In genomic region chr18:28183418-28184078, GRCh38 we compare ENCODE assay signal across 21 cellular contexts. TPM values are rescaled to one million over a fixed set of nuclear protein-coding genes. Genes with fewer than 3 reads are reported as not detected.
DNase-seq lines count a peak whose midpoint lies in the region; ATAC-seq and TF ChIP-seq lines count a peak whose summit lies in the region.
"Had no signal": no experiment of that assay in that cellular context is flagged by ENCODE, and none has a peak within 500 bp of the region (broad histone marks: within the 10 kb centered on the region; RNA-seq: fewer than 3 reads in every experiment).

No MANE protein-coding gene starts in this region.

- intact Hi-C loops in IMR-90 (cut with micrococcal nuclease): no loop called here
- intact Hi-C loops in activated CD4-positive, alpha-beta T cell treated with anti-CD3 and anti-CD28 coated beads for 36 hours (cut with DNase I, micrococcal nuclease): no loop called here

- TF ChIP-seq CTCF in AG10803 (conservative IDR thresholded peaks at IDR 0.05; ENCODE audit: low read length) (no peak), IMR-90 (conservative IDR thresholded peaks at IDR 0.05; ENCODE audit: low read depth, low read length) (no peak), choroid plexus epithelial cell (conservative IDR thresholded peaks at IDR 0.05; ENCODE audit: low read depth, low read length) (no peak)

- in situ Hi-C loops in IMR-90 (cut with MboI; ENCODE audit: low sequenced_read_pairs): loop anchor here (10.0 kb wide), 2 partner anchors 169 to 499 kb away; no protein-coding TSS in a partner anchor

- peaks cover 2% of the 10 kb centered on the region for H3K4me1 ChIP-seq in IMR-90 (ENCODE audit: control insufficient read depth, insufficient read depth, low read length)

- no peak overlapping the region for H2BK5ac ChIP-seq in IMR-90 (ENCODE audit: low read depth, low read length, poor library complexity, severe bottlenecking)

- no peak overlapping the region for H3K9ac ChIP-seq in IMR-90 (ENCODE audit: low read depth, low read length)

- no peak overlapping the region for H2AK9ac ChIP-seq in IMR-90 (replicated peaks; ENCODE audit: low read depth, low read length, poor library complexity)

- POLR2A ChIA-PET in IMR-90 (lab: Charles Lee; ENCODE audit: unreplicated experiment): no interaction called here
- POLR2A ChIA-PET in activated CD4-positive, alpha-beta T cell treated with anti-CD3 and anti-CD28 coated beads for 36 hours (lab: Charles Lee): no interaction called here

- H3K4me3 ChIP-seq in AG10803 (ENCODE audit: low read length) (no peak overlapping the region), IMR-90 (ENCODE audit: insufficient read depth, low read depth, low read length) (no peak overlapping the region), choroid plexus epithelial cell (ENCODE audit: low read depth, low read length) (no peak overlapping the region)
- H3K4me3 ChIP-seq: adrenal gland had no signal

- no peaks in the 10 kb centered on the region for H3K4me1 Mint-ChIP-seq in activated CD4-positive, alpha-beta T cell treated with anti-CD3 and anti-CD28 coated beads for 36 hours

- no peaks in the 10 kb centered on the region for H3K27me3 ChIP-seq in IMR-90 (ENCODE audit: control insufficient read depth, insufficient read depth, low read length)
- H3K27me3 ChIP-seq: adrenal gland had no signal

- peak; percentile 40; the same call in 1 of the 2 replicates for ATAC-seq in IMR-90 (ENCODE audit: low read depth)
- peak; percentile 74 for ATAC-seq in left lobe of liver
- ATAC-seq in activated CD4-positive, alpha-beta T cell treated with anti-CD3 and anti-CD28 coated beads for 36 hours: no peak
- no peak for ATAC-seq in GM19397 (IDR thresholded peaks at IDR 0.05; ENCODE audit: unreplicated experiment)
- ATAC-seq: activated CD8-positive, alpha-beta T cell treated with anti-CD3 and anti-CD28 coated beads, Interleukin-2, amount 10 ng/mL, durations not matched to agents 7 days and 5 days had no signal

- H3K36me3 ChIP-seq in IMR-90 (ENCODE audit: control insufficient read depth, insufficient read depth, low read length): no peaks in the 10 kb centered on the region
- H3K36me3 ChIP-seq: adrenal gland had no signal

- H4K8ac ChIP-seq in IMR-90 (ENCODE audit: low read depth in 2 of 2, low read length in 2 of 2): no peak overlapping the region

- no peak overlapping the region for H3K18ac ChIP-seq in IMR-90 (ENCODE audit: low read depth, low read length)

- H3K9me3 ChIP-seq in IMR-90 (ENCODE audit: control insufficient read depth, insufficient read depth, low read length): no peaks in the 10 kb centered on the region
- H3K9me3 ChIP-seq: adrenal gland had no signal

- 76% methylated on average over 3 of the region's 4 CpGs; no CpG with 5 or more reads in 1 of the 2 experiments for WGBS in IMR-90 (ENCODE audit: extremely low coverage in 2 of 2, insufficient read length in 1 of 2), 2 experiments

- H4K20me1 ChIP-seq in IMR-90 (ENCODE audit: insufficient read depth, low read length): no peaks in the 10 kb centered on the region

- no peak for TF ChIP-seq POLR2A in IMR-90 (IDR thresholded peaks at IDR 0.05; ENCODE audit: low read depth, low read length)

- H3K27ac Mint-ChIP-seq in activated CD4-positive, alpha-beta T cell treated with anti-CD3 and anti-CD28 coated beads for 36 hours: no peak overlapping the region
- H3K27ac Mint-ChIP-seq: activated CD8-positive, alpha-beta T cell treated with anti-CD3 and anti-CD28 coated beads, Interleukin-2, amount 10 ng/mL, durations not matched to agents 7 days and 5 days; H9; mesothelial cell of epicardium had no signal

- no peak overlapping the region for H3K56ac ChIP-seq in IMR-90 (ENCODE audit: extremely low read depth, insufficient read depth, low read length)

- TF ChIP-seq RAD21 in IMR-90 (IDR thresholded peaks at IDR 0.05; ENCODE audit: low read length): no peak

- peaks cover 14% of the 10 kb centered on the region for H3K27me3 Mint-ChIP-seq in activated CD4-positive, alpha-beta T cell treated with anti-CD3 and anti-CD28 coated beads for 36 hours

- H2BK15ac ChIP-seq in IMR-90 (ENCODE audit: low read depth, low read length): 0 out of 3 replicates have a peak overlapping the region, but pooled peaks have one; percentile 2

- H3K4me2 ChIP-seq in IMR-90 (ENCODE audit: low read depth, low read length): no peak overlapping the region

- H3K27ac ChIP-seq in IMR-90 (ENCODE audit: insufficient read depth, low read length): no peak overlapping the region
- H3K27ac ChIP-seq: VCaP had no signal

- no peaks in the 10 kb centered on the region for H3K36me3 Mint-ChIP-seq in activated CD4-positive, alpha-beta T cell treated with anti-CD3 and anti-CD28 coated beads for 36 hours (ENCODE audit: low read depth)
- H3K36me3 Mint-ChIP-seq: mesothelial cell of epicardium had no signal

- H4K5ac ChIP-seq in IMR-90 (ENCODE audit: low read depth, low read length): no peak overlapping the region

- H2AK5ac ChIP-seq in IMR-90 (ENCODE audit: low read depth, low read length): no peak overlapping the region; the same call in 1 of the 2 replicates

- peak overlapping the region; percentile 77 for H3K4ac ChIP-seq in IMR-90 (ENCODE audit: low read depth, low read length)

- no peak overlapping the region for H3K4me3 Mint-ChIP-seq in activated CD4-positive, alpha-beta T cell treated with anti-CD3 and anti-CD28 coated beads for 36 hours
- H3K4me3 Mint-ChIP-seq: activated CD8-positive, alpha-beta T cell treated with anti-CD3 and anti-CD28 coated beads, Interleukin-2, amount 10 ng/mL, durations not matched to agents 7 days and 5 days; H9; mesothelial cell of epicardium; neural crest cell had no signal

- peak overlapping the region; percentile 0 for H2AFZ ChIP-seq in IMR-90 (replicated peaks; ENCODE audit: low read length, poor library complexity)

- DNase-seq in AG10803 (ENCODE audit: low read depth) (peak; percentile 55), IMR-90 (peak; percentile 46), choroid plexus epithelial cell (ENCODE audit: low read depth) (peak; percentile 31), left lobe of liver (ENCODE audit: low spot score) (no peak), SIG-M5 (lab: John Stamatoyannopoulos, UW) (no peak), SKM-1 (lab: John Stamatoyannopoulos, UW; ENCODE audit: unreplicated experiment) (no peak)
- DNase-seq in activated CD4-positive, alpha-beta T cell treated with anti-CD3 and anti-CD28 coated beads for 36 hours: no peak
- DNase-seq: activated CD8-positive, alpha-beta T cell treated with anti-CD3 and anti-CD28 coated beads, Interleukin-2, amount 10 ng/mL, durations not matched to agents 7 days and 5 days; H9; MV-4-11; NCI-H2029 treated with DMSO at 0.1 percent for 48 hours; NCI-H526 treated with DMSO at 0.1 percent for 48 hours; retina; stimulated activated CD4-positive, alpha-beta T cell treated with anti-CD3 and anti-CD28 coated beads, Interleukin-4, amount 100 ng/mL, for 1 hour; stimulated activated CD8-positive, alpha-beta memory T cell treated with anti-CD3 and anti-CD28 coated beads, Interleukin-4, amount 100 ng/mL, for 48 hours had no signal

- H3K23ac ChIP-seq in IMR-90 (ENCODE audit: low read depth, low read length): peak overlapping the region; percentile 4; the same call in 1 of the 2 replicates

- H3K9me3 Mint-ChIP-seq in activated CD4-positive, alpha-beta T cell treated with anti-CD3 and anti-CD28 coated beads for 36 hours (ENCODE audit: low read depth): no peaks in the 10 kb centered on the region
- H3K9me3 Mint-ChIP-seq: H9, mesothelial cell of epicardium, neural crest cell had no signal

- no peak overlapping the region for H4K91ac ChIP-seq in IMR-90 (ENCODE audit: insufficient read depth, low read depth, low read length)

- H2BK20ac ChIP-seq in IMR-90 (ENCODE audit: low read depth, low read length): peak overlapping the region; percentile 45

- no TSS peak for BruUV-seq in IMR-90 (replicated peaks; lab: Mats Ljungman, UMichigan)

- peak overlapping the region; percentile 80 for H3K14ac ChIP-seq in IMR-90 (replicated peaks; ENCODE audit: low read depth, low read length)

- dilution Hi-C loops in IMR-90 (cut with HindIII; ENCODE audit: low sequenced_read_pairs, unreplicated experiment): no loop called here

- H3K9me1 ChIP-seq in IMR-90 (ENCODE audit: insufficient read depth, low read length): peaks cover 6% of the 10 kb centered on the region; the same call in 1 of the 2 replicates

- H3K79me1 ChIP-seq in IMR-90 (ENCODE audit: low read depth in 1 of 2, low read length in 2 of 2): no peaks in the 10 kb centered on the region; a peak in 1 of 4 replicates

- CTCF ChIA-PET in IMR-90 (lab: Yijun Ruan, JAX): no interaction called here
- CTCF ChIA-PET in activated CD4-positive, alpha-beta T cell treated with anti-CD3 and anti-CD28 coated beads for 36 hours (lab: Charles Lee): no interaction called here

- H2BK120ac ChIP-seq in IMR-90 (ENCODE audit: low read depth, low read length): peak overlapping the region; percentile 10

TF ChIP-seq in IMR-90, 13 proteins besides CTCF, POLR2A, EP300 and RAD21:
- peak; percentile 63 for TF ChIP-seq CEBPB (IDR thresholded peaks at IDR 0.05; ENCODE audit: low read depth, low read length)
- TF ChIP-seq MAFK (IDR thresholded peaks at IDR 0.05; ENCODE audit: low read depth, low read length): no peak
TF ChIP-seq in IMR-90: peak in this region for 1.

RNA-seq across cellular contexts. Expression of gene CDH2, which starts 6.6 kb away (rescaled TPM):
- 105 and 111 TPM in 2 replicates for total RNA-seq in IMR-90 (2012; rRNA removed)
- 53.3 and 55.6 TPM in 2 replicates for polyA plus RNA-seq in IMR-90 (2012; rRNA removed)
- polyA plus RNA-seq in IMR-90 (2012; cell fraction: cytosol; rRNA removed): 14.4 and 20.4 TPM in 2 replicates
- polyA plus RNA-seq in IMR-90 (2012; cell fraction: nucleus; rRNA removed; ENCODE audit: low replicate concordance): 5.2 and 17.4 TPM in 2 replicates
- total RNA-seq in left lobe of liver: 34.2 TPM
- total RNA-seq in activated CD4-positive, alpha-beta T cell treated with anti-CD3 and anti-CD28 coated beads for 36 hours: not detected
- total RNA-seq: OCI-LY7 had no signal

Comparison
In these comparisons a context has a peak if more than half of its experiments do, and no peak if none do; other contexts are left out.
1. DNase-seq: peak in AG10803 (single experiment), IMR-90 (single experiment) and choroid plexus epithelial cell (single experiment); none in left lobe of liver (single experiment), activated CD4-positive, alpha-beta T cell treated with anti-CD3 and anti-CD28 coated beads for 36 hours (single experiment), SIG-M5 (single experiment) and SKM-1 (single experiment).
2. ATAC-seq: peak in IMR-90 (single experiment) and left lobe of liver (single experiment); none in activated CD4-positive, alpha-beta T cell treated with anti-CD3 and anti-CD28 coated beads for 36 hours (single experiment) and GM19397 (single experiment).
3. RNA of gene CDH2, which starts 6.6 kb away (total RNA-seq): 105 to 111 TPM in IMR-90 and 34.2 TPM in left lobe of liver (single experiment); not detected in activated CD4-positive, alpha-beta T cell treated with anti-CD3 and anti-CD28 coated beads for 36 hours; every median in the first group is over 10 times any median in the second.